In the genomic region with DNA sequence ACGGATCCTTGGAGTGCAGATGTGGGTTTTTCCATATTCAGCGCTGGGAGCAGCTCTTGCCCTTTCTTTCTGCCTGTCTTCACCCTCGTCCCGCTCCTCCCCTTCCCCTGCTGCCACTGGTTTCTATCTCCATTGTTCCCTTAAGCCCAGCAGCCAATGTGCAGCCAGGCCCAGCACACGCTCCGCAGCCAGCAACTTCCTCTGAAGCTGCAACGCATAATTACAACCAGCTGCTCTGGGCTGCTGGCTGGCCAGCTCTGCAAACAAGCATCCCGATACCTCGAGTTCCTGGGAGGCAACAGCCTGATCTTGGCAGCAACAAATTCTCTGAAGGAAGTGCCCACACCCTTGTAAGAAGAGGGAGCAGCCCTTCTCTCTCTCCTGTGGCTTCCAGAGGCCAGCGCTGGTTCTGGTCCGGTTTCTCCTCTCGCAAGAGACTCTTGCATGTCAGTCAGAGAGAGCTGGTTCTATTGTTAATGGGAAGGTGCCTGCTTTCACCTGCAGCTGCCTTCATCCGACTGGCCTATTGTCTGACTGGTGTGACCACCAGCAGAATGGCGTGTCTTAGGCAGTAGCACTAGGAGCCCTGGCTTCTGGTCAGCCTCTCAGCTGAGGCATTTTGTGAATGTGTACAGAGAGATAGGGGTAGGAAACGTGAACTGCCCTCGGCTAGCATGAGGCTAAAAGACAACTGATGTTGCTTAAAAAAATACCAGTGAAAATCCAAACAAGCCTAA, we compare ENCODE assay signal across 8 cellular contexts.
DNase-seq lines count a peak whose midpoint lies in the region; ATAC-seq and TF ChIP-seq lines count a peak whose summit lies in the region.

No MANE protein-coding gene starts in this region.

- DNase-seq in HCEC 1CT (peak; percentile 81), NCI-H69 (lab: John Stamatoyannopoulos, UW) (peak; percentile 97), choroid plexus epithelial cell (ENCODE audit: low read depth) (peak; percentile 87), left kidney (ENCODE audit: low read depth, low spot score) (peak; percentile 90), superior temporal gyrus (ENCODE audit: extremely low spot score) (peak; percentile 85)
- no peak for DNase-seq in activated CD4-positive, alpha-beta T cell treated with anti-CD3 and anti-CD28 coated beads for 1 hour
- no peak for DNase-seq in stimulated activated naive CD8-positive, alpha-beta T cell treated with anti-CD3 and anti-CD28 coated beads, Interleukin-15, Interleukin-2, amounts not matched to agents 100 U/mL and 50 U/mL, for 24 hours

- peak overlapping the region; percentile 19 for H3K4me3 ChIP-seq in choroid plexus epithelial cell (ENCODE audit: low read depth, low read length)

- ATAC-seq in GM18909 (IDR thresholded peaks at IDR 0.05; ENCODE audit: poor library complexity, unreplicated experiment): no peak
- no peak for ATAC-seq in stimulated activated naive CD8-positive, alpha-beta T cell treated with anti-CD3 and anti-CD28 coated beads, Interleukin-15, Interleukin-2, amounts not matched to agents 100 U/mL and 50 U/mL, for 24 hours

- no peak for TF ChIP-seq CTCF in choroid plexus epithelial cell (conservative IDR thresholded peaks at IDR 0.05; ENCODE audit: low read depth, low read length)

Comparison
In these comparisons a context has a peak if more than half of its experiments do, and no peak if none do; other contexts are left out.
1. DNase-seq: peak in HCEC 1CT (single experiment), NCI-H69 (single experiment), choroid plexus epithelial cell (single experiment), left kidney (single experiment) and superior temporal gyrus (single experiment); none in activated CD4-positive, alpha-beta T cell treated with anti-CD3 and anti-CD28 coated beads for 1 hour (single experiment) and stimulated activated naive CD8-positive, alpha-beta T cell treated with anti-CD3 and anti-CD28 coated beads, Interleukin-15, Interleukin-2, amounts not matched to agents 100 U/mL and 50 U/mL, for 24 hours (single experiment).